1 cellular context compared by ENCODE assay signal in genomic region chr9:113056191-113057106, GRCh38.
A peak's percentile ranks its signal among the peaks of the same experiment; 100 is the strongest.
TF ChIP-seq lines count a peak whose summit lies in the region.

TSS of gene ZFP37 (minus strand) at chr9:113056724. CDS start at chr9:113056688, 36 bp downstream.

TF ChIP-seq in K562, 482 proteins besides CTCF, POLR2A, EP300 and RAD21 (continued from another document and continues in another):
- TF ChIP-seq, protein P1, sequence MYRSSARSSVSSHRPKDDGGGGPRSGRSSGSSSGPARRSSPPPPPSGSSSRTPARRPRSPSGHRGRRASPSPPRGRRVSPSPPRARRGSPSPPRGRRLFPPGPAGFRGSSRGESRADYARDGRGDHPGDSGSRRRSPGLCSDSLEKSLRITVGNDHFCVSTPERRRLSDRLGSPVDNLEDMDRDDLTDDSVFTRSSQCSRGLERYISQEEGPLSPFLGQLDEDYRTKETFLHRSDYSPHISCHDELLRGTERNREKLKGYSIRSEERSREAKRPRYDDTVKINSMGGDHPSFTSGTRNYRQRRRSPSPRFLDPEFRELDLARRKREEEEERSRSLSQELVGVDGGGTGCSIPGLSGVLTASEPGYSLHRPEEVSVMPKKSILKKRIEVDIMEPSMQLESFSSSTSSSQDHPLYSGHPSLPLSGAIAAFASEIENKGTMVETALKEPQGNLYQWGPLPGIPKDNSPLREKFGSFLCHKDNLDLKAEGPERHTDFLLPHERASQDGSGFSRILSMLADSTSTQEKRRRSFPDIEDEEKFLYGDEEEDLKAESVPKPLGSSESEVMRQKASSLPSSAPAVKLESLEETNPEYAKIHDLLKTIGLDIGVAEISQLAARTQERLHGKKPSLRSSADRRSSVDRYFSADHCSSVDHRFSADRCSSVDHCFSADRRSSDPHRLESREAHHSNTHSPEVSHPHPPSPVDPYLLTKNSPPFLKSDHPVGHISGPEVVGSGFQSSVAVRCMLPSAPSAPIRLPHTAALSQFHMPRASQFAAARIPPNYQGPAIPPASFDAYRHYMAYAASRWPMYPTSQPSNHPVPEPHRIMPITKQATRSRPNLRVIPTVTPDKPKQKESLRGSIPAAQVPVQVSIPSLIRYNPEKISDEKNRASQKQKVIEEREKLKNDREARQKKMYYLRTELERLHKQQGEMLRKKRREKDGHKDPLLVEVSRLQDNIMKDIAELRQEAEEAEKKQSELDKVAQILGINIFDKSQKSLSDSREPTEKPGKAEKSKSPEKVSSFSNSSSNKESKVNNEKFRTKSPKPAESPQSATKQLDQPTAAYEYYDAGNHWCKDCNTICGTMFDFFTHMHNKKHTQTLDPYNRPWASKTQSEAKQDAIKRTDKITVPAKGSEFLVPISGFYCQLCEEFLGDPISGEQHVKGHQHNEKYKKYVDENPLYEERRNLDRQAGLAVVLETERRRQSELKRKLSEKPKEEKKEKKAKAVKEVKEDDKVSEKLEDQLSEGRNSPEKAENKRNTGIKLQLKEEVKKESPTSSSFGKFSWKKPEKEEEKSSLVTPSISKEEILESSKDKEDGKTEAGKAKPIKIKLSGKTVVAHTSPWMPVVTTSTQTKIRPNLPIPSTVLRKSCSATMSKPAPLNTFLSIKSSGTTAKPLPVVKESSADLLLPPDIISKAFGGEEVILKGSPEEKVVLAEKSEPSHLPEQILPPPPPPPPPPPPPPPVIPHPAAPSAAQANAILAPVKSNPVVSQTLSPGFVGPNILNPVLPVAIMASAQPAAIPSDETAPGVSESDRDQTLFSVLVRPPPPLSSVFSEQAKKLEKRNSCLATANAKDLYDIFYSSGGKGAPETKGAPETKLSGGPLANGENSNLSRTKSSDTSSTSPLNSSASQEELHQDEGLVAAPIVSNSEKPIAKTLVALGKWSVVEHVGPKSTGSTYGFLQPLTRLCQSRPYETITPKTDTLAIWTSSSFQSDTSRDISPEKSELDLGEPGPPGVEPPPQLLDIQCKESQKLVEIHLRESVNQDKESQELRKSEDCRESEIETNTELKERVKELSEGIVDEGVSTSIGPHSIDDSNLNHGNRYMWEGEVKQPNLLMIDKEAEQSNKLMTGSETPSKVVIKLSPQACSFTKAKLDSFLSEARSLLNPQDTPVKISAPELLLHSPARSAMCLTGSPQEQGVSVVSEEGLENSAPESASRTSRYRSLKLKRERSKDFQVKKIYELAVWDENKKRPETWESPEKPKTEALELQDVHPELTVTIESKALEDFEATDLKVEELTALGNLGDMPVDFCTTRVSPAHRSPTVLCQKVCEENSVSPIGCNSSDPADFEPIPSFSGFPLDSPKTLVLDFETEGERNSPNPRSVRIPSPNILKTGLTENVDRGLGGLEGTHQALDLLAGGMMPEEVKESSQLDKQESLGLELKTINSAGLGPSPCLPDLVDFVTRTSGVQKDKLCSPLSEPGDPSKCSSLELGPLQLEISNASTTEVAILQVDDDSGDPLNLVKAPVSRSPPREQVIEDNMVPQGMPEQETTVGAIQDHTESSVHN (IDR thresholded peaks at IDR 0.05; ENCODE audit: borderline replicate concordance in 1 of 2, low read depth in 1 of 2): no peak
- TF ChIP-seq TAF1 (IDR thresholded peaks at IDR 0.05; ENCODE audit: control insufficient read depth, extremely low read depth, insufficient read depth, low read length, severe bottlenecking) (no peak), ZFP30 (CRISPR knock-in tag; IDR thresholded peaks at IDR 0.05; ENCODE audit: borderline replicate concordance) (no peak), ZFP36 (IDR thresholded peaks at IDR 0.05; ENCODE audit: low read depth, low read length, partially characterized antibody) (no peak), TCFL5 (CRISPR knock-in tag; conservative IDR thresholded peaks at IDR 0.05) (no peak), E2F3 (CRISPR knock-in tag; IDR thresholded peaks at IDR 0.05) (no peak), CEBPZ (IDR thresholded peaks at IDR 0.05; ENCODE audit: borderline replicate concordance, low read depth, low read length) (no peak), NR2C1 (IDR thresholded peaks at IDR 0.05) (peak; percentile 86), NR2C1 (tag; IDR thresholded peaks at IDR 0.05) (peak; percentile 39; the same call in 1 of the 2 replicates), ZNF140 (CRISPR knock-in tag; IDR thresholded peaks at IDR 0.05) (no peak), ZNF3 (CRISPR knock-in tag; IDR thresholded peaks at IDR 0.05) (no peak), TRIM24 (IDR thresholded peaks at IDR 0.05) (no peak), CHD1 (IDR thresholded peaks at IDR 0.05; ENCODE audit: low read length) (no peak), ZNF551 (CRISPR knock-in tag; IDR thresholded peaks at IDR 0.05) (no peak), MTA1 (IDR thresholded peaks at IDR 0.05; ENCODE audit: borderline replicate concordance) (0 out of 2 replicates have a peak, but pooled peaks have one; percentile 19), ILF3 (IDR thresholded peaks at IDR 0.05; ENCODE audit: borderline replicate concordance) (no peak), SOX6 (IDR thresholded peaks at IDR 0.05) (peak; percentile 20; the same call in 1 of the 2 replicates), ZNF24 (IDR thresholded peaks at IDR 0.05) (no peak), ZNF124 (CRISPR knock-in tag; IDR thresholded peaks at IDR 0.05) (no peak), DDX20 (tag; IDR thresholded peaks at IDR 0.05; ENCODE audit: low read depth) (no peak), HMGN3 (IDR thresholded peaks at IDR 0.05; ENCODE audit: borderline replicate concordance, extremely low read depth, insufficient read length, low read depth, low read length) (no peak), MAFK (IDR thresholded peaks at IDR 0.05; ENCODE audit: low read length) (no peak), XRCC4 (IDR thresholded peaks at IDR 0.05; ENCODE audit: extremely low read depth, insufficient read depth, insufficient read length) (no peak), MAFG (tag; conservative IDR thresholded peaks at IDR 0.05) (no peak), NFATC3 (IDR thresholded peaks at IDR 0.05) (no peak), HCFC1 (IDR thresholded peaks at IDR 0.05; ENCODE audit: low read depth, low read length) (peak; percentile 88), SRSF1 (IDR thresholded peaks at IDR 0.05; ENCODE audit: low read depth, low read length) (no peak), ZNF639 (CRISPR knock-in tag; conservative IDR thresholded peaks at IDR 0.05 in 1 of 2, IDR thresholded peaks at IDR 0.05 in 1 of 2) (peak in 1 of 2 experiments; percentile 86; a peak in 2 of 4 replicates), ZNF75A (CRISPR knock-in tag; IDR thresholded peaks at IDR 0.05) (no peak), KLF1 (tag; IDR thresholded peaks at IDR 0.05) (no peak), ILK (tag; IDR thresholded peaks at IDR 0.05; ENCODE audit: borderline replicate concordance, low read depth) (no peak), HDAC8 (tag; IDR thresholded peaks at IDR 0.05) (no peak), ZNF586 (CRISPR knock-in tag; conservative IDR thresholded peaks at IDR 0.05) (no peak), ZBTB1 (CRISPR knock-in tag; IDR thresholded peaks at IDR 0.05; ENCODE audit: borderline replicate concordance, low read depth) (no peak), PATZ1 (CRISPR knock-in tag; IDR thresholded peaks at IDR 0.05; ENCODE audit: borderline replicate concordance) (no peak), PML (IDR thresholded peaks at IDR 0.05; ENCODE audit: low read length) (no peak), BMI1 (IDR thresholded peaks at IDR 0.05; ENCODE audit: low read length) (no peak)
- TF ChIP-seq, protein P2, sequence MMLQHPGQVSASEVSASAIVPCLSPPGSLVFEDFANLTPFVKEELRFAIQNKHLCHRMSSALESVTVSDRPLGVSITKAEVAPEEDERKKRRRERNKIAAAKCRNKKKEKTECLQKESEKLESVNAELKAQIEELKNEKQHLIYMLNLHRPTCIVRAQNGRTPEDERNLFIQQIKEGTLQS (IDR thresholded peaks at IDR 0.05): no peak
- TF ChIP-seq, protein P2 (CRISPR knock-in tag; conservative IDR thresholded peaks at IDR 0.05): no peak
- TF ChIP-seq, protein P3, sequence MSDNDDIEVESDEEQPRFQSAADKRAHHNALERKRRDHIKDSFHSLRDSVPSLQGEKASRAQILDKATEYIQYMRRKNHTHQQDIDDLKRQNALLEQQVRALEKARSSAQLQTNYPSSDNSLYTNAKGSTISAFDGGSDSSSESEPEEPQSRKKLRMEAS (CRISPR knock-in tag; IDR thresholded peaks at IDR 0.05): no peak
- TF ChIP-seq, protein P4, sequence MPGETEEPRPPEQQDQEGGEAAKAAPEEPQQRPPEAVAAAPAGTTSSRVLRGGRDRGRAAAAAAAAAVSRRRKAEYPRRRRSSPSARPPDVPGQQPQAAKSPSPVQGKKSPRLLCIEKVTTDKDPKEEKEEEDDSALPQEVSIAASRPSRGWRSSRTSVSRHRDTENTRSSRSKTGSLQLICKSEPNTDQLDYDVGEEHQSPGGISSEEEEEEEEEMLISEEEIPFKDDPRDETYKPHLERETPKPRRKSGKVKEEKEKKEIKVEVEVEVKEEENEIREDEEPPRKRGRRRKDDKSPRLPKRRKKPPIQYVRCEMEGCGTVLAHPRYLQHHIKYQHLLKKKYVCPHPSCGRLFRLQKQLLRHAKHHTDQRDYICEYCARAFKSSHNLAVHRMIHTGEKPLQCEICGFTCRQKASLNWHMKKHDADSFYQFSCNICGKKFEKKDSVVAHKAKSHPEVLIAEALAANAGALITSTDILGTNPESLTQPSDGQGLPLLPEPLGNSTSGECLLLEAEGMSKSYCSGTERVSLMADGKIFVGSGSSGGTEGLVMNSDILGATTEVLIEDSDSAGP (CRISPR knock-in tag; IDR thresholded peaks at IDR 0.05): no peak
- TF ChIP-seq, protein P5, sequence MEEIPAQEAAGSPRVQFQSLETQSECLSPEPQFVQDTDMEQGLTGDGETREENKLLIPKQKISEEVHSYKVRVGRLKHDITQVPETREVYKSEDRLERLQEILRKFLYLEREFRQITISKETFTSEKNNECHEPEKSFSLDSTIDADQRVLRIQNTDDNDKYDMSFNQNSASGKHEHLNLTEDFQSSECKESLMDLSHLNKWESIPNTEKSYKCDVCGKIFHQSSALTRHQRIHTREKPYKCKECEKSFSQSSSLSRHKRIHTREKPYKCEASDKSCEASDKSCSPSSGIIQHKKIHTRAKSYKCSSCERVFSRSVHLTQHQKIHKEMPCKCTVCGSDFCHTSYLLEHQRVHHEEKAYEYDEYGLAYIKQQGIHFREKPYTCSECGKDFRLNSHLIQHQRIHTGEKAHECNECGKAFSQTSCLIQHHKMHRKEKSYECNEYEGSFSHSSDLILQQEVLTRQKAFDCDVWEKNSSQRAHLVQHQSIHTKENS (CRISPR knock-in tag; IDR thresholded peaks at IDR 0.05): no peak
- TF ChIP-seq, protein P6, sequence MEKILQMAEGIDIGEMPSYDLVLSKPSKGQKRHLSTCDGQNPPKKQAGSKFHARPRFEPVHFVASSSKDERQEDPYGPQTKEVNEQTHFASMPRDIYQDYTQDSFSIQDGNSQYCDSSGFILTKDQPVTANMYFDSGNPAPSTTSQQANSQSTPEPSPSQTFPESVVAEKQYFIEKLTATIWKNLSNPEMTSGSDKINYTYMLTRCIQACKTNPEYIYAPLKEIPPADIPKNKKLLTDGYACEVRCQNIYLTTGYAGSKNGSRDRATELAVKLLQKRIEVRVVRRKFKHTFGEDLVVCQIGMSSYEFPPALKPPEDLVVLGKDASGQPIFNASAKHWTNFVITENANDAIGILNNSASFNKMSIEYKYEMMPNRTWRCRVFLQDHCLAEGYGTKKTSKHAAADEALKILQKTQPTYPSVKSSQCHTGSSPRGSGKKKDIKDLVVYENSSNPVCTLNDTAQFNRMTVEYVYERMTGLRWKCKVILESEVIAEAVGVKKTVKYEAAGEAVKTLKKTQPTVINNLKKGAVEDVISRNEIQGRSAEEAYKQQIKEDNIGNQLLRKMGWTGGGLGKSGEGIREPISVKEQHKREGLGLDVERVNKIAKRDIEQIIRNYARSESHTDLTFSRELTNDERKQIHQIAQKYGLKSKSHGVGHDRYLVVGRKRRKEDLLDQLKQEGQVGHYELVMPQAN (IDR thresholded peaks at IDR 0.05; ENCODE audit: borderline replicate concordance): no peak
